Comparison of ENCODE assay signal across 10 cellular contexts in the genomic region with DNA sequence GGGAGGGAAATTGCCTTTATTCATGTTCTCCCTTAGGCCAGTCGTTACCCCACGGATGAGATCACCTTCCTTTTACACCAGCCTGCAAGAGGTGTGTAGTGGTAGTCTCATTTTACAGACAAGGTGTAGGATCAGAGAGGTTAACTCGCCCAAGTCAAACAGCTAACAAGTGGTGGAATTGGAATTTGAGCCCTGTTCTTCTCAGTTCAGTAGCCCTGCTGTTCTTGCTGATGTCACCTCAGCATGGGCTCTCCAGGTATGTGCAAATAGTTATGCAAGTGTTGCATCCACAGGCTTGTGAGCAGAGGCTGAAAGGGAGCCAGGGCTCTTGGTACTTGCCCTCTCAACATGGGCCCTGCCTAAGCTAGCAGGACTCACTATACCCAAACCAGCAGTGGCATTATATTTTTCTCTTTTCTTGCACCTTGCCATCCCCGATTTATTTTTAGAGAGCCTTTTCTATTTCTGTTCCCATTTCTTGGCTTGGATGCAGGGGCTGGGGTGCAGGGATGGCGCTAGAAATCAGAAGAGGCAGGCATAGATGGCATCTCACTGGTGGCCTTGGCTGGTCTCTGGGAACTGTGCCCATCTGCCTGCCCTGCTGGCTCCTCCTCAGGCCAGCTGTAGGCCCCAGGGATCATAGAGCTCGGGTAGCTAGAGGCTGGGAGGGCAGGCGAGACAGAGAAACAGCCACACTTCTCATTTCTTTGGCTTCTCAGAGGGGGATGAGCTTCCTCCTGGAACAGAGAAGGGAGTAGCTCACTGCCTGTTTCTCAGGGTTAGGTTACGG. TPM values are rescaled to one million over a fixed set of nuclear protein-coding genes. Genes with fewer than 3 reads are reported as not detected.
DNase-seq lines count a peak whose midpoint lies in the region; ATAC-seq and TF ChIP-seq lines count a peak whose summit lies in the region.
"Had no signal": no experiment of that assay in that cellular context is flagged by ENCODE, and none has a peak within 500 bp of the region (broad histone marks: within the 10 kb centered on the region; RNA-seq: fewer than 3 reads in every experiment).

No MANE protein-coding gene starts in this region.

- no peaks in the 10 kb centered on the region for H3K9me3 ChIP-seq in mesodermal cell (ENCODE audit: control insufficient read depth, low read length)

- H3K27ac ChIP-seq in mesodermal cell (ENCODE audit: low read depth, low read length, severe bottlenecking): peak overlapping the region; percentile 16
- H3K27ac ChIP-seq: SK-N-MC had no signal

- no peak for TF ChIP-seq POLR2A in GM18505 (IDR thresholded peaks at IDR 0.05; ENCODE audit: borderline replicate concordance, extremely low read depth, insufficient read depth, insufficient read length)

- ATAC-seq in esophagus mucosa (peak; percentile 56), HG02678 (IDR thresholded peaks at IDR 0.05; ENCODE audit: unreplicated experiment) (no peak), HG03521 (IDR thresholded peaks at IDR 0.05; ENCODE audit: unreplicated experiment) (no peak), GM18505 (IDR thresholded peaks at IDR 0.05; ENCODE audit: unreplicated experiment) (no peak), GM18520 (IDR thresholded peaks at IDR 0.05; ENCODE audit: unreplicated experiment) (no peak)

- H3K36me3 ChIP-seq in mesodermal cell (ENCODE audit: control insufficient read depth, insufficient read depth, low read length): peaks cover 26% of the 10 kb centered on the region

- H3K4me3 ChIP-seq in mesodermal cell (ENCODE audit: extremely low read depth, insufficient read depth, low read length, poor library complexity, severe bottlenecking): no peak overlapping the region
- H3K4me3 ChIP-seq: SK-N-MC had no signal

- DNase-seq in Ammon's horn (ENCODE audit: low spot score) (peak; percentile 91), NCI-H2196 (lab: John Stamatoyannopoulos, UW; ENCODE audit: unreplicated experiment) (peak; percentile 74)
- DNase-seq: effector memory CD4-positive, alpha-beta T cell had no signal

- H3K4me1 ChIP-seq in mesodermal cell (ENCODE audit: control insufficient read depth, insufficient read depth, low read length, poor library complexity, severe bottlenecking): peaks cover 15% of the 10 kb centered on the region

- 68 to 77% methylated on average over 6 to 7 of the region's 8 CpGs for WGBS in mesodermal cell (ENCODE audit: insufficient coverage in 2 of 2), 2 experiments

RNA-seq across cellular contexts. Expression of a gene that starts 18.2 kb away (rescaled TPM):
- 38.5 TPM for total RNA-seq in esophagus mucosa
- 21.3 TPM for polyA plus RNA-seq in mesodermal cell (2013, experiment 1 of 2)
- polyA plus RNA-seq in mesodermal cell (2013, experiment 2 of 2): 17.5 TPM
